8 cellular contexts compared by ENCODE assay signal in the genomic region with DNA sequence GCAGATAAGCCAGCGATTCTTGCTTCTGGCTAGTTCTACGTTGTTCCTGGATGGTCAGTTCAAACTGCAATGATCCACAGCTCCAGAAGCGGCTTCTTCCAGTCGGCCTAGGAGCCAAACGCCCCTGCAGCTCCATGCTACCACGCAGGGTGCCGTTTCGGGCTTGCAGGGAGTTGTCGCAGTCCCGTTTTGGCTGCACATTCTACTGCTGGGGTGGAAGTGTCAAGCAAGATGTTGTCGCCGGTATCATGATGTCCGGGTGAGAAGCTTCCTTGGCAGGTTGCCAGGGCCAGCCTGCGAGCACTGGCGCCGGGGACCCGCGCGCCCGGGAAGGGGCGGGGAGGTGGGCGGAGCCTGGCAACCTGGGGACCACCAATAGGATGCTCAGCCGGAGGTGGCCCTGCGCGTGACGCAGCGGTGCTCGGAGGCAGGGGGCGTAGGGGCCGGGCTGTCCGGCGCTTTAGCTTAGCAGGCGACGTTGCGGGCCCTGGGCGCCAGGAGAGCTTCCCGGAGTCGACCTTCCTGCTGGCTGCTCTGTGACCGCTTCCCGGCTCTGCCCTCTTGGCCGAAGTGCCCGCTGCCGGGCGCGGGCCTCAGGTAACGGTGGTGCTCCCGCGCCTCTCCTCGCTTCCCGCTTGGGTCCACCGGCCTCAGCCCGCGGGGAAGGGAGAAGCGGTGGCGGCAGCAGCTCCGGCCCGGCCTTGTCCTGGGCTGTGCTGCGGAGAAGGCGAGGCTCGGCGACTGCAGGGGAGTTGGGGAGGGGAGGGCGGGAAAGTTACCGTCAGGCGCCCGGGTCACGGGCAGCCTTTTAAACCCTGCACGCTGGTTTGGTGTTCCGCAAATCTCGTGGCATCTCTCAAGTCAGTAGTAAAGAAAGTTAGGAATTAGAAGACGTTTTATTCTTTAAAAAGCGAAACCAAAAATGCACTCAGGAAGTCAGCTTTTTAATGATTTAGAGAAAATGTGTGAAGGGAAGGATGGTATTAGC. TPM values are rescaled to one million over a fixed set of nuclear protein-coding genes. Genes with fewer than 3 reads are reported as not detected.
DNase-seq lines count a peak whose midpoint lies in the region; ATAC-seq, FAIRE-seq and TF ChIP-seq lines count a peak whose summit lies in the region.

A gene (plus strand): TSS at position 458 of the 988 bp plus-strand sequence. CDS start 8,888 bp downstream, outside the sequence.

- H3K4me1 ChIP-seq in liver (ENCODE audit: control insufficient read depth in 4 of 4, insufficient read depth in 4 of 4, low read length in 3 of 4): peaks cover 2 to 24% (median 11%) of the 10 kb centered on the region in 4 donors

- peak within 1 kb of the TSS; percentile 80 for H3K27ac Mint-ChIP-seq in dendritic cell treated with granulocyte-macrophage colony-stimulating factor and Interleukin-4, amounts not matched to agents 40 ng/mL and 50 ng/mL, for 4 days

- DNase-seq in C1 segment of cervical spinal cord (lab: John Stamatoyannopoulos, UW): peak; percentile 52 to 96 (median 90)
- peak; percentile 79 for DNase-seq in GM19239 (ENCODE audit: insufficient read length, low spot score)
- peak; percentile 97 for DNase-seq in NCI-H69 (lab: John Stamatoyannopoulos, UW)
- DNase-seq in activated CD4-positive, alpha-beta T cell treated with anti-CD3 and anti-CD28 coated beads, Interleukin-2, amount 50 U/mL, for 24 hours (ENCODE audit: low read depth in 1 of 2, low spot score in 1 of 2): peak; percentile 80 to 86
- DNase-seq in stimulated activated CD4-positive, alpha-beta T cell treated with anti-CD3 and anti-CD28 coated beads, Interleukin-4, amount 100 ng/mL, for 4 hours: peak; percentile 93 to 94

- peaks cover 50% of the 10 kb centered on the region for H3K36me3 Mint-ChIP-seq in dendritic cell treated with granulocyte-macrophage colony-stimulating factor and Interleukin-4, amounts not matched to agents 40 ng/mL and 50 ng/mL, for 4 days (ENCODE audit: low read depth)

- under 1% methylated on average over 71 of the region's 71 CpGs for WGBS in liver

- peak; percentile 93 for ATAC-seq in HG03457 (IDR thresholded peaks at IDR 0.05; ENCODE audit: unreplicated experiment)

- no peaks in the 10 kb centered on the region for H3K27me3 ChIP-seq in liver (ENCODE audit: control insufficient read depth in 4 of 4, insufficient read depth in 4 of 4, low read length in 3 of 4)

- H3K4me3 Mint-ChIP-seq in dendritic cell treated with granulocyte-macrophage colony-stimulating factor and Interleukin-4, amounts not matched to agents 40 ng/mL and 50 ng/mL, for 4 days: peak within 1 kb of the TSS; percentile 82

- H3K4me1 Mint-ChIP-seq in dendritic cell treated with granulocyte-macrophage colony-stimulating factor and Interleukin-4, amounts not matched to agents 40 ng/mL and 50 ng/mL, for 4 days (ENCODE audit: low read depth): peaks cover 68% of the 10 kb centered on the region

- H3K9ac ChIP-seq in liver (ENCODE audit: low read depth in 1 of 2, low read length in 2 of 2): peak within 1 kb of the TSS; percentile 82 to 94

- peak; percentile 3 to 24 for TF ChIP-seq RAD21 in liver (IDR thresholded peaks at IDR 0.05)

- no peaks in the 10 kb centered on the region for H3K36me3 ChIP-seq in liver (ENCODE audit: control insufficient read depth in 4 of 4, insufficient read depth in 3 of 4, low read depth in 1 of 4, low read length in 3 of 4)

- H3K9me3 ChIP-seq in liver (ENCODE audit: control insufficient read depth in 4 of 4, low read length in 3 of 4): no peaks in the 10 kb centered on the region

- no peak for TF ChIP-seq CTCF in liver (IDR thresholded peaks at IDR 0.05; ENCODE audit: low read depth, low read length, missing input control)

- intact Hi-C loops in dendritic cell treated with granulocyte-macrophage colony-stimulating factor and Interleukin-4, amounts not matched to agents 40 ng/mL and 50 ng/mL, for 4 days (cut with micrococcal nuclease): loop anchor here (1.0 to 10.0 kb wide), 5 partner anchors 69 to 213 kb away; a partner anchor contains a TSS

- FAIRE-seq in GM19239 (lab: Jason Lieb, UNC): peak; percentile 88

- peak within 1 kb of the TSS; percentile 75 to 88 (median 84) for H3K4me3 ChIP-seq in liver (ENCODE audit: low read depth in 1 of 3, low read length in 3 of 3)

- no peaks in the 10 kb centered on the region for H3K27me3 Mint-ChIP-seq in dendritic cell treated with granulocyte-macrophage colony-stimulating factor and Interleukin-4, amounts not matched to agents 40 ng/mL and 50 ng/mL, for 4 days

- no peaks in the 10 kb centered on the region for H3K9me3 Mint-ChIP-seq in dendritic cell treated with granulocyte-macrophage colony-stimulating factor and Interleukin-4, amounts not matched to agents 40 ng/mL and 50 ng/mL, for 4 days

- H3K27ac ChIP-seq in liver (ENCODE audit: low read depth in 1 of 2, low read length in 2 of 2): peak within 1 kb of the TSS; percentile 64 to 95

TF ChIP-seq in liver, 16 proteins besides CTCF, POLR2A, EP300 and RAD21:
- TF ChIP-seq, protein P1, sequence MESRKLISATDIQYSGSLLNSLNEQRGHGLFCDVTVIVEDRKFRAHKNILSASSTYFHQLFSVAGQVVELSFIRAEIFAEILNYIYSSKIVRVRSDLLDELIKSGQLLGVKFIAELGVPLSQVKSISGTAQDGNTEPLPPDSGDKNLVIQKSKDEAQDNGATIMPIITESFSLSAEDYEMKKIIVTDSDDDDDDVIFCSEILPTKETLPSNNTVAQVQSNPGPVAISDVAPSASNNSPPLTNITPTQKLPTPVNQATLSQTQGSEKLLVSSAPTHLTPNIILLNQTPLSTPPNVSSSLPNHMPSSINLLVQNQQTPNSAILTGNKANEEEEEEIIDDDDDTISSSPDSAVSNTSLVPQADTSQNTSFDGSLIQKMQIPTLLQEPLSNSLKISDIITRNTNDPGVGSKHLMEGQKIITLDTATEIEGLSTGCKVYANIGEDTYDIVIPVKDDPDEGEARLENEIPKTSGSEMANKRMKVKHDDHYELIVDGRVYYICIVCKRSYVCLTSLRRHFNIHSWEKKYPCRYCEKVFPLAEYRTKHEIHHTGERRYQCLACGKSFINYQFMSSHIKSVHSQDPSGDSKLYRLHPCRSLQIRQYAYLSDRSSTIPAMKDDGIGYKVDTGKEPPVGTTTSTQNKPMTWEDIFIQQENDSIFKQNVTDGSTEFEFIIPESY (IDR thresholded peaks at IDR 0.05): no peak
- TF ChIP-seq SP1 (IDR thresholded peaks at IDR 0.05) (peak; percentile 75), RXRA (IDR thresholded peaks at IDR 0.05) (peak in 1 of 2 donors; percentile 3), HNF4A (conservative IDR thresholded peaks at IDR 0.05) (no peak), FOXA1 (IDR thresholded peaks at IDR 0.05) (peak; percentile 10), HNF4G (IDR thresholded peaks at IDR 0.05) (no peak), JUND (IDR thresholded peaks at IDR 0.05) (no peak), YY1 (IDR thresholded peaks at IDR 0.05) (peak; percentile 68), EGR1 (IDR thresholded peaks at IDR 0.05; ENCODE audit: low read depth in 2 of 2) (peak; percentile 31 to 69), FOXA2 (IDR thresholded peaks at IDR 0.05) (no peak), TAF1 (conservative IDR thresholded peaks at IDR 0.05) (peak; percentile 76)
- TF ChIP-seq, protein P2, sequence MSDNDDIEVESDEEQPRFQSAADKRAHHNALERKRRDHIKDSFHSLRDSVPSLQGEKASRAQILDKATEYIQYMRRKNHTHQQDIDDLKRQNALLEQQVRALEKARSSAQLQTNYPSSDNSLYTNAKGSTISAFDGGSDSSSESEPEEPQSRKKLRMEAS (IDR thresholded peaks at IDR 0.05): peak; percentile 10
- TF ChIP-seq, protein P3, sequence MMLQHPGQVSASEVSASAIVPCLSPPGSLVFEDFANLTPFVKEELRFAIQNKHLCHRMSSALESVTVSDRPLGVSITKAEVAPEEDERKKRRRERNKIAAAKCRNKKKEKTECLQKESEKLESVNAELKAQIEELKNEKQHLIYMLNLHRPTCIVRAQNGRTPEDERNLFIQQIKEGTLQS (IDR thresholded peaks at IDR 0.05): no peak
- TF ChIP-seq, protein P4, sequence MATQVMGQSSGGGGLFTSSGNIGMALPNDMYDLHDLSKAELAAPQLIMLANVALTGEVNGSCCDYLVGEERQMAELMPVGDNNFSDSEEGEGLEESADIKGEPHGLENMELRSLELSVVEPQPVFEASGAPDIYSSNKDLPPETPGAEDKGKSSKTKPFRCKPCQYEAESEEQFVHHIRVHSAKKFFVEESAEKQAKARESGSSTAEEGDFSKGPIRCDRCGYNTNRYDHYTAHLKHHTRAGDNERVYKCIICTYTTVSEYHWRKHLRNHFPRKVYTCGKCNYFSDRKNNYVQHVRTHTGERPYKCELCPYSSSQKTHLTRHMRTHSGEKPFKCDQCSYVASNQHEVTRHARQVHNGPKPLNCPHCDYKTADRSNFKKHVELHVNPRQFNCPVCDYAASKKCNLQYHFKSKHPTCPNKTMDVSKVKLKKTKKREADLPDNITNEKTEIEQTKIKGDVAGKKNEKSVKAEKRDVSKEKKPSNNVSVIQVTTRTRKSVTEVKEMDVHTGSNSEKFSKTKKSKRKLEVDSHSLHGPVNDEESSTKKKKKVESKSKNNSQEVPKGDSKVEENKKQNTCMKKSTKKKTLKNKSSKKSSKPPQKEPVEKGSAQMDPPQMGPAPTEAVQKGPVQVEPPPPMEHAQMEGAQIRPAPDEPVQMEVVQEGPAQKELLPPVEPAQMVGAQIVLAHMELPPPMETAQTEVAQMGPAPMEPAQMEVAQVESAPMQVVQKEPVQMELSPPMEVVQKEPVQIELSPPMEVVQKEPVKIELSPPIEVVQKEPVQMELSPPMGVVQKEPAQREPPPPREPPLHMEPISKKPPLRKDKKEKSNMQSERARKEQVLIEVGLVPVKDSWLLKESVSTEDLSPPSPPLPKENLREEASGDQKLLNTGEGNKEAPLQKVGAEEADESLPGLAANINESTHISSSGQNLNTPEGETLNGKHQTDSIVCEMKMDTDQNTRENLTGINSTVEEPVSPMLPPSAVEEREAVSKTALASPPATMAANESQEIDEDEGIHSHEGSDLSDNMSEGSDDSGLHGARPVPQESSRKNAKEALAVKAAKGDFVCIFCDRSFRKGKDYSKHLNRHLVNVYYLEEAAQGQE (IDR thresholded peaks at IDR 0.05): peak; percentile 87

RNA-seq across cellular contexts. Expression of the gene that starts here (rescaled TPM):
- 10 to 100 TPM in 1 of 2 donors, 1 to 10 TPM in 1; 9.4 to 14.0 TPM for total RNA-seq in liver
- 1 to 10 TPM; 4.3 to 9.3 TPM for polyA plus RNA-seq in liver

Comparison
In these comparisons a context has a peak if more than half of its experiments do, and no peak if none do; other contexts are left out.
1. Peak in every context shown above with its lines: DNase-seq, ATAC-seq, H3K4me3 ChIP-seq and H3K27ac ChIP-seq.